Comparison of ENCODE assay signal across 8 cellular contexts in genomic region chr1:31670583-31670944, GRCh38. TPM values are rescaled to one million over a fixed set of nuclear protein-coding genes. Genes with fewer than 3 reads are reported as not detected.
DNase-seq lines count a peak whose midpoint lies in the region; TF ChIP-seq lines count a peak whose summit lies in the region.

No MANE protein-coding gene starts in this region.

- H3K9ac ChIP-seq in mesendoderm (ENCODE audit: low read length): peak overlapping the region; percentile 38

- POLR2A ChIA-PET in PC-9 (lab: Charles Lee; ENCODE audit: unreplicated experiment): interaction anchor here (0.5 to 1.1 kb wide), 2 partner anchors 42 to 78 kb away, joined by 3 to 10 read pairs; no protein-coding TSS in a partner anchor
- POLR2A ChIA-PET in activated CD4-positive, alpha-beta memory T cell treated with anti-CD3 and anti-CD28 coated beads for 36 hours (lab: Charles Lee): no interaction called here

- no peaks in the 10 kb centered on the region for H3K79me2 ChIP-seq in PC-9 (ENCODE audit: low read depth)
- no peaks in the 10 kb centered on the region for H3K79me2 ChIP-seq in mesendoderm (ENCODE audit: control insufficient read depth, insufficient read depth, low read length)

- H3F3A ChIP-seq in PC-9 (ENCODE audit: insufficient read depth, low read depth): peaks cover 28% of the 10 kb centered on the region

- peak overlapping the region; percentile 50 for H2AFZ ChIP-seq in PC-9

- H3K4me1 Mint-ChIP-seq in activated CD4-positive, alpha-beta memory T cell treated with anti-CD3 and anti-CD28 coated beads for 36 hours (ENCODE audit: low read depth): peaks cover 11% of the 10 kb centered on the region

- no peak for DNase-seq in PC-9
- peak; percentile 24 for DNase-seq in cerebellar cortex (ENCODE audit: low spot score)
- DNase-seq in mesendoderm: no peak
- DNase-seq in suprapubic skin (ENCODE audit: low spot score in 2 of 2): no peak
- DNase-seq in dedifferentiated amniotic fluid mesenchymal stem cell (ENCODE audit: extremely low spot score): no peak
- no peak for DNase-seq in T-helper 9 cell
- DNase-seq in mucosa of gallbladder (ENCODE audit: low spot score): no peak
- no peak for DNase-seq in activated CD4-positive, alpha-beta memory T cell treated with anti-CD3 and anti-CD28 coated beads for 36 hours

- CTCF ChIA-PET in PC-9 (lab: Charles Lee): interaction anchor here (0.6 to 1.2 kb wide), 5 partner anchors 26 to 93 kb away, joined by 3 to 8 read pairs (median 6); partner anchors contain the start of genes ADGRB2 and PEF1
- CTCF ChIA-PET in activated CD4-positive, alpha-beta memory T cell treated with anti-CD3 and anti-CD28 coated beads for 36 hours (lab: Charles Lee): interaction anchor here (0.9 to 2.0 kb wide), 7 partner anchors 9 to 440 kb away, joined by 3 to 12 read pairs (median 3); no protein-coding TSS in a partner anchor

- no peaks in the 10 kb centered on the region for H3K9me2 ChIP-seq in PC-9 (ENCODE audit: insufficient read depth)

- H3K18ac ChIP-seq in mesendoderm (ENCODE audit: low read length): no peak overlapping the region

- H3K4me2 ChIP-seq in PC-9 (peak overlapping the region; percentile 73), mesendoderm (ENCODE audit: low read length) (no peak overlapping the region)

- H3K9me3 ChIP-seq in PC-9 (ENCODE audit: insufficient read depth, low read depth) (no peaks in the 10 kb centered on the region), suprapubic skin (no peaks in the 10 kb centered on the region)

- H3K56ac ChIP-seq in mesendoderm (ENCODE audit: low read length): peak overlapping the region; percentile 51

- H3K9me3 Mint-ChIP-seq in activated CD4-positive, alpha-beta memory T cell treated with anti-CD3 and anti-CD28 coated beads for 36 hours: no peaks in the 10 kb centered on the region

- no peak overlapping the region for H2BK120ac ChIP-seq in mesendoderm (ENCODE audit: low read depth, low read length)

- no peaks in the 10 kb centered on the region for H4K20me1 ChIP-seq in PC-9 (ENCODE audit: insufficient read depth)

- H4K5ac ChIP-seq in mesendoderm (ENCODE audit: low read length): no peak overlapping the region

- H3K27ac ChIP-seq in PC-9 (peak overlapping the region; percentile 46; the same call in 1 of the 2 replicates), mesendoderm (ENCODE audit: low read depth, low read length) (no peak overlapping the region), suprapubic skin (peak overlapping the region; percentile 16)

- H3K36me3 Mint-ChIP-seq in activated CD4-positive, alpha-beta memory T cell treated with anti-CD3 and anti-CD28 coated beads for 36 hours: no peaks in the 10 kb centered on the region

- H2BK15ac ChIP-seq in mesendoderm (replicated peaks; ENCODE audit: low read depth): no peak overlapping the region

- H3K4me3 ChIP-seq in PC-9: peak overlapping the region; percentile 40; the same call in 1 of the 2 replicates
- H3K4me3 ChIP-seq in mesendoderm (ENCODE audit: low read length): no peak overlapping the region
- H3K4me3 ChIP-seq in suprapubic skin: peak overlapping the region; percentile 19

- H3K79me1 ChIP-seq in mesendoderm (ENCODE audit: low read length): no peaks in the 10 kb centered on the region

- no peak overlapping the region for H3K27ac Mint-ChIP-seq in activated CD4-positive, alpha-beta memory T cell treated with anti-CD3 and anti-CD28 coated beads for 36 hours

- H3K4me3 Mint-ChIP-seq in activated CD4-positive, alpha-beta memory T cell treated with anti-CD3 and anti-CD28 coated beads for 36 hours: no peak overlapping the region

- H3K27me3 Mint-ChIP-seq in activated CD4-positive, alpha-beta memory T cell treated with anti-CD3 and anti-CD28 coated beads for 36 hours: peaks cover 21% of the 10 kb centered on the region

- H2BK5ac ChIP-seq in mesendoderm (ENCODE audit: low read length): no peak overlapping the region

- no CpG with 5 or more reads among the region's 7 CpGs for WGBS in mesendoderm (ENCODE audit: extremely low coverage, insufficient coverage, low lambda C conversion rate)
- WGBS in suprapubic skin: 13% methylated on average over 7 of the region's 7 CpGs

- H3K36me3 ChIP-seq in PC-9 (ENCODE audit: low read depth): no peaks in the 10 kb centered on the region
- H3K36me3 ChIP-seq in mesendoderm (ENCODE audit: control insufficient read depth, insufficient read depth, low read length): no peaks in the 10 kb centered on the region
- H3K36me3 ChIP-seq in suprapubic skin: peaks cover 13% of the 10 kb centered on the region

- H3K4me1 ChIP-seq in PC-9 (replicated peaks; ENCODE audit: insufficient read depth) (peaks cover 57% of the 10 kb centered on the region), mesendoderm (ENCODE audit: control insufficient read depth, low read depth, low read length) (no peaks in the 10 kb centered on the region), suprapubic skin (peaks cover 55% of the 10 kb centered on the region)

- no peak for TF ChIP-seq EP300 in suprapubic skin (IDR thresholded peaks at IDR 0.05)

- no peaks in the 10 kb centered on the region for H3K27me3 ChIP-seq in PC-9 (ENCODE audit: insufficient read depth, low read depth)
- H3K27me3 ChIP-seq in mesendoderm (ENCODE audit: insufficient read depth, low read length, poor library complexity): no peaks in the 10 kb centered on the region
- H3K27me3 ChIP-seq in suprapubic skin: no peaks in the 10 kb centered on the region

- TF ChIP-seq POLR2A in suprapubic skin (IDR thresholded peaks at IDR 0.05): no peak

- H4K8ac ChIP-seq in mesendoderm (ENCODE audit: low read depth, low read length): no peak overlapping the region

- TF ChIP-seq CTCF in PC-9 (conservative IDR thresholded peaks at IDR 0.05) (no peak; the same call in 1 of the 2 replicates), suprapubic skin (IDR thresholded peaks at IDR 0.05) (no peak)

- intact Hi-C loops in PC-9 (cut with micrococcal nuclease; ENCODE audit: unreplicated experiment): no loop called here
- intact Hi-C loops in activated CD4-positive, alpha-beta memory T cell treated with anti-CD3 and anti-CD28 coated beads for 36 hours (cut with micrococcal nuclease): no loop called here

- BruUV-seq in PC-9 (replicated peaks; lab: Mats Ljungman, UMichigan): no TSS peak

- no peak overlapping the region for H2AK5ac ChIP-seq in mesendoderm (ENCODE audit: low read length)

- H3K23ac ChIP-seq in mesendoderm (ENCODE audit: low read length): no peak overlapping the region

- no peak overlapping the region for H3K4ac ChIP-seq in mesendoderm (ENCODE audit: low read depth, low read length)

RNA-seq across cellular contexts. Expression of gene PEF1, which starts 25.9 kb away (rescaled TPM):
- total RNA-seq in PC-9 (2021): 40.3 and 44.5 TPM in 2 replicates
- polyA plus RNA-seq in mesendoderm (2013, experiment 1 of 2): 48.7 TPM
- polyA plus RNA-seq in mesendoderm (2013, experiment 2 of 2): 49.2 TPM
- total RNA-seq in suprapubic skin: 100 to 1,000 TPM in 3 of 4 donors, 10 to 100 TPM in 1; 97.9 to 117 (median 103) TPM
- total RNA-seq in mucosa of gallbladder: 66.3 TPM
- 10 to 100 TPM; 55.3 to 56.4 TPM for total RNA-seq in activated CD4-positive, alpha-beta memory T cell treated with anti-CD3 and anti-CD28 coated beads for 36 hours

RNA-seq across cellular contexts. Expression of gene COL16A1, which starts 33.3 kb away (rescaled TPM):
- 3.6 and 4.8 TPM in 2 replicates for total RNA-seq in PC-9 (2021)
- 3.3 TPM for polyA plus RNA-seq in mesendoderm (2013, experiment 1 of 2)
- 3.5 TPM for polyA plus RNA-seq in mesendoderm (2013, experiment 2 of 2)
- 100 to 1,000 TPM in 2 of 4 donors, 10 to 100 TPM in 2; 41.6 to 188 (median 93.1) TPM for total RNA-seq in suprapubic skin
- total RNA-seq in mucosa of gallbladder: 52.5 TPM
- under 1 TPM; 0.12 to 0.45 TPM for total RNA-seq in activated CD4-positive, alpha-beta memory T cell treated with anti-CD3 and anti-CD28 coated beads for 36 hours

RNA-seq across cellular contexts. Expression of gene HCRTR1, which starts 53.1 kb away (rescaled TPM):
- total RNA-seq in PC-9 (2021) (not detected in 2 replicates), suprapubic skin (not detected), mucosa of gallbladder (not detected)
- polyA plus RNA-seq in mesendoderm (2013, experiment 1 of 2): 0.04 TPM
- polyA plus RNA-seq in mesendoderm (2013, experiment 2 of 2): 0.04 TPM
- not detected for total RNA-seq in activated CD4-positive, alpha-beta memory T cell treated with anti-CD3 and anti-CD28 coated beads for 36 hours
